Comparison of ENCODE assay signal across 1 cellular context in the genomic region with DNA sequence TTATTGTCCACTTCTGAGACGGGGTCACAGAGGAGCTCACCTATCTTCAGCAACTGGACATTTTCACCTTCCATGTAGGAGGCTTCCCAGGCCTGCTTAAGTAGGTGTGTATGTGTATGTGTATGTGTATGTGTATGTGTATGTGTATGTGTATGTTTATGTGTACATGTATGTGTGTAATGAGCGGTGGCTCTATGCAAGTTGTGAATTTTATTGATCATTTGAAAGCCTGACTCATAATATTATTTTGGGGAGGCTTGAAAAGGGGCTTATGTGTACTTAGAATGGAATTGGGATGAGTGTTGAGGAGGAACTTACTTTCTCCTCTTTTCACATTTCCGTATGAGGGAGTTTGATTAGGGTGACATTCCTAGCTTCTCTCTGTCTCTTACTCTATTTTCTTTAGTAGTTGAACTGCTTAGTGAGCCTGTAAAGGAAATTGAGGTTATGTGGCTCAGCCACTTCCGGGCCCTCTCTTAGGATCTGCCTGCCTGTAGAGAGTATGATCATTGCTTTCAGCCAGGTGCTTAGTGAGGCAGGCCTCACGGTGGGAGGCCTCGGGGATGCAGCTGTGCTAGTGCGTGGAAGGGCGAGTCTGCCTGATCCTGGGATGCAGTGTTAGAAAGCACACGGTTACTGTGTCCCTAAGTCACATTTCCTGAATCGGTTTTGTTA.
TF ChIP-seq lines count a peak whose summit lies in the region.

No MANE protein-coding gene starts in this region.

TF ChIP-seq in GM23338, 12 proteins besides CTCF, POLR2A, EP300 and RAD21 (continued from another document):
- TF ChIP-seq, protein P1, sequence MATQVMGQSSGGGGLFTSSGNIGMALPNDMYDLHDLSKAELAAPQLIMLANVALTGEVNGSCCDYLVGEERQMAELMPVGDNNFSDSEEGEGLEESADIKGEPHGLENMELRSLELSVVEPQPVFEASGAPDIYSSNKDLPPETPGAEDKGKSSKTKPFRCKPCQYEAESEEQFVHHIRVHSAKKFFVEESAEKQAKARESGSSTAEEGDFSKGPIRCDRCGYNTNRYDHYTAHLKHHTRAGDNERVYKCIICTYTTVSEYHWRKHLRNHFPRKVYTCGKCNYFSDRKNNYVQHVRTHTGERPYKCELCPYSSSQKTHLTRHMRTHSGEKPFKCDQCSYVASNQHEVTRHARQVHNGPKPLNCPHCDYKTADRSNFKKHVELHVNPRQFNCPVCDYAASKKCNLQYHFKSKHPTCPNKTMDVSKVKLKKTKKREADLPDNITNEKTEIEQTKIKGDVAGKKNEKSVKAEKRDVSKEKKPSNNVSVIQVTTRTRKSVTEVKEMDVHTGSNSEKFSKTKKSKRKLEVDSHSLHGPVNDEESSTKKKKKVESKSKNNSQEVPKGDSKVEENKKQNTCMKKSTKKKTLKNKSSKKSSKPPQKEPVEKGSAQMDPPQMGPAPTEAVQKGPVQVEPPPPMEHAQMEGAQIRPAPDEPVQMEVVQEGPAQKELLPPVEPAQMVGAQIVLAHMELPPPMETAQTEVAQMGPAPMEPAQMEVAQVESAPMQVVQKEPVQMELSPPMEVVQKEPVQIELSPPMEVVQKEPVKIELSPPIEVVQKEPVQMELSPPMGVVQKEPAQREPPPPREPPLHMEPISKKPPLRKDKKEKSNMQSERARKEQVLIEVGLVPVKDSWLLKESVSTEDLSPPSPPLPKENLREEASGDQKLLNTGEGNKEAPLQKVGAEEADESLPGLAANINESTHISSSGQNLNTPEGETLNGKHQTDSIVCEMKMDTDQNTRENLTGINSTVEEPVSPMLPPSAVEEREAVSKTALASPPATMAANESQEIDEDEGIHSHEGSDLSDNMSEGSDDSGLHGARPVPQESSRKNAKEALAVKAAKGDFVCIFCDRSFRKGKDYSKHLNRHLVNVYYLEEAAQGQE (IDR thresholded peaks at IDR 0.05; ENCODE audit: unreplicated experiment) = no peak
- no peak for TF ChIP-seq JUNB (IDR thresholded peaks at IDR 0.05; ENCODE audit: unreplicated experiment)
- no peak for TF ChIP-seq NANOG (IDR thresholded peaks at IDR 0.05; ENCODE audit: borderline replicate concordance)
- TF ChIP-seq ZNF331 (CRISPR knock-in tag; IDR thresholded peaks at IDR 0.05; ENCODE audit: low read depth) = no peak
- TF ChIP-seq POLR2AphosphoS5 (IDR thresholded peaks at IDR 0.05; ENCODE audit: low read depth) = no peak
- TF ChIP-seq STAT1 (IDR thresholded peaks at IDR 0.05; ENCODE audit: unreplicated experiment) = no peak
- TF ChIP-seq ZNF114 (CRISPR knock-in tag; IDR thresholded peaks at IDR 0.05) = no peak
- no peak for TF ChIP-seq EZH2 (IDR thresholded peaks at IDR 0.05; ENCODE audit: low read depth, unreplicated experiment)
- no peak for TF ChIP-seq EZH2phosphoT487 (IDR thresholded peaks at IDR 0.05; ENCODE audit: unreplicated experiment)
